8 cellular contexts compared by ENCODE assay signal in genomic region chr4:183256756-183257385, GRCh38.
DNase-seq lines count a peak whose midpoint lies in the region; ATAC-seq and TF ChIP-seq lines count a peak whose summit lies in the region.

No MANE protein-coding gene starts in this region.

- DNase-seq in G401 (ENCODE audit: low spot score) (peak; percentile 55), activated B cell treated with CpG ODN at 0.5 μM for 24 hours (no peak), dorsolateral prefrontal cortex (peak in 6 of 10 donors; percentile 28 to 67 (median 51)), mucosa of descending colon (peak in 2 of 3 donors; percentile 52 to 64), testis (peak; percentile 71)

- H3K36me3 ChIP-seq in Loucy (ENCODE audit: insufficient read depth, low read length): no peaks in the 10 kb centered on the region
- no peaks in the 10 kb centered on the region for H3K36me3 ChIP-seq in mucosa of descending colon (ENCODE audit: low read depth)
- H3K36me3 ChIP-seq in testis (ENCODE audit: low read depth, missing control alignments): no peaks in the 10 kb centered on the region

- H3K27me3 Mint-ChIP-seq in activated B cell treated with CpG ODN at 0.5 μM for 24 hours: peaks cover 6% of the 10 kb centered on the region

- no peak overlapping the region for H3K4me3 Mint-ChIP-seq in activated B cell treated with CpG ODN at 0.5 μM for 24 hours

- in situ Hi-C loops in G401 (cut with HindIII; ENCODE audit: low sequenced_read_pairs): loop anchor here (25.0 kb wide), 2 partner anchors 195 to 320 kb away; no protein-coding TSS in a partner anchor

- peaks cover 5% of the 10 kb centered on the region for H3K4me1 ChIP-seq in Loucy (ENCODE audit: insufficient read depth, low read length, poor library complexity, severe bottlenecking)
- peaks cover 6% of the 10 kb centered on the region for H3K4me1 ChIP-seq in mucosa of descending colon (ENCODE audit: low read depth)
- H3K4me1 ChIP-seq in testis: no peaks in the 10 kb centered on the region

- no peak overlapping the region for H3K4me2 ChIP-seq in Loucy (ENCODE audit: low read depth, low read length, poor library complexity, severe bottlenecking)

- no peaks in the 10 kb centered on the region for H4K20me1 ChIP-seq in Loucy (ENCODE audit: insufficient read depth, low read length, poor library complexity, severe bottlenecking)

- WGBS in testis, 2 donors: 46 to 48% methylated on average over 9 of the region's 9 CpGs

- H3K9ac ChIP-seq in Loucy (ENCODE audit: low read depth, low read length, poor library complexity, severe bottlenecking): no peak overlapping the region

- H3K27ac Mint-ChIP-seq in activated B cell treated with CpG ODN at 0.5 μM for 24 hours: no peak overlapping the region

- TF ChIP-seq POLR2A in testis (IDR thresholded peaks at IDR 0.05): no peak

- H3K9me3 Mint-ChIP-seq in activated B cell treated with CpG ODN at 0.5 μM for 24 hours: no peaks in the 10 kb centered on the region

- H3K4me1 Mint-ChIP-seq in activated B cell treated with CpG ODN at 0.5 μM for 24 hours: no peaks in the 10 kb centered on the region

- H3F3A ChIP-seq in Loucy (ENCODE audit: low read depth): no peaks in the 10 kb centered on the region

- ATAC-seq in GM21528 (IDR thresholded peaks at IDR 0.05; ENCODE audit: low FRiP score, unreplicated experiment) (peak; percentile 69), activated B cell treated with CpG ODN at 0.5 μM for 24 hours (ENCODE audit: low read depth) (peak; percentile 50), mucosa of descending colon (peak; percentile 39), HG03045 (IDR thresholded peaks at IDR 0.05; ENCODE audit: unreplicated experiment) (no peak)

- H3K27ac ChIP-seq in dorsolateral prefrontal cortex (peak overlapping the region in 21 of 59 donors; percentile 0 to 60 (median 32)), testis (no peak overlapping the region)

- CTCF ChIA-PET in activated B cell treated with CpG ODN at 0.5 μM for 24 hours (lab: Charles Lee): interaction anchor here (0.6 to 1.5 kb wide), 4 partner anchors 182 to 317 kb away, joined by 3 to 4 read pairs (median 3); no protein-coding TSS in a partner anchor

- intact Hi-C loops in activated B cell treated with CpG ODN at 0.5 μM for 24 hours (cut with micrococcal nuclease): loop anchor here (1.0 kb wide), 2 partner anchors 184 to 319 kb away; no protein-coding TSS in a partner anchor
- intact Hi-C loops in dorsolateral prefrontal cortex (cut with DNase I): loop anchor here in 1 of 2 donors (2.0 kb wide), 1 partner anchor 182 kb away; no protein-coding TSS in a partner anchor
- intact Hi-C loops in mucosa of descending colon (cut with DNase I, micrococcal nuclease): no loop called here
- intact Hi-C loops in testis (cut with DNase I; ENCODE audit: low total_unique reads): loop anchor here (5.0 to 10.0 kb wide), 2 partner anchors 180 to 332 kb away; no protein-coding TSS in a partner anchor

- no peaks in the 10 kb centered on the region for H3K9me2 ChIP-seq in Loucy (replicated peaks; ENCODE audit: low read depth, low read length)

- POLR2A ChIA-PET in activated B cell treated with CpG ODN at 0.5 μM for 24 hours (lab: Charles Lee): no interaction called here

- H2AFZ ChIP-seq in Loucy (ENCODE audit: low read length): no peak overlapping the region

- no peak overlapping the region for H3K4me3 ChIP-seq in Loucy (ENCODE audit: low read length, poor library complexity, severe bottlenecking)
- H3K4me3 ChIP-seq in dorsolateral prefrontal cortex: peak overlapping the region in 2 of 59 donors; percentile 4 to 15
- H3K4me3 ChIP-seq in mucosa of descending colon: no peak overlapping the region
- no peak overlapping the region for H3K4me3 ChIP-seq in testis

- H3K9me3 ChIP-seq in Loucy (ENCODE audit: insufficient read depth, low read depth, low read length) (no peaks in the 10 kb centered on the region), mucosa of descending colon (no peaks in the 10 kb centered on the region), testis (no peaks in the 10 kb centered on the region)

- no peaks in the 10 kb centered on the region for H3K79me2 ChIP-seq in Loucy (ENCODE audit: insufficient read depth, low read length)

- no peaks in the 10 kb centered on the region for H3K27me3 ChIP-seq in Loucy (ENCODE audit: insufficient read depth, low read length, poor library complexity, severe bottlenecking)
- H3K27me3 ChIP-seq in dorsolateral prefrontal cortex: no peaks in the 10 kb centered on the region
- no peaks in the 10 kb centered on the region for H3K27me3 ChIP-seq in testis

- H3K36me3 Mint-ChIP-seq in activated B cell treated with CpG ODN at 0.5 μM for 24 hours (ENCODE audit: low read depth): no peaks in the 10 kb centered on the region

- TF ChIP-seq CTCF in Loucy (conservative IDR thresholded peaks at IDR 0.05; ENCODE audit: low read length) (peak; percentile 74), activated B cell treated with CpG ODN at 0.5 μM for 24 hours (IDR thresholded peaks at IDR 0.05) (no peak), dorsolateral prefrontal cortex (IDR thresholded peaks at IDR 0.05 in 54 of 56, conservative IDR thresholded peaks at IDR 0.05 in 2 of 56; ENCODE audit: low read depth in 1 of 56, partially characterized antibody in 56 of 56) (peak in 55 of 56 donors; percentile 50 to 90 (median 74)), mucosa of descending colon (IDR thresholded peaks at IDR 0.05) (peak; percentile 48), testis (IDR thresholded peaks at IDR 0.05) (peak; percentile 59 to 79 (median 64))

Comparison
In these comparisons a context has a peak if more than half of its experiments do, and no peak if none do; other contexts are left out.
1. intact Hi-C loops: an anchor here in activated B cell treated with CpG ODN at 0.5 μM for 24 hours (1.0 kb wide) and testis (5.0 to 10.0 kb wide); none called in mucosa of descending colon.